8 cellular contexts compared by ENCODE assay signal in genomic region chr2:229921892-229922448, GRCh38. TPM values are rescaled to one million over a fixed set of nuclear protein-coding genes. Genes with fewer than 3 reads are reported as not detected.
DNase-seq lines count a peak whose midpoint lies in the region; ATAC-seq and TF ChIP-seq lines count a peak whose summit lies in the region.

Gene TRIP12 (minus strand): TSS chr2:229922009. CDS start chr2:229880079, 41,930 bp downstream.

- peak within 1 kb of the TSS; percentile 97 for H3K4me3 Mint-ChIP-seq in activated naive CD4-positive, alpha-beta T cell treated with anti-CD3 and anti-CD28 coated beads, Interleukin-2, amount 50 U/mL, for 24 hours

- H3F3A ChIP-seq in SK-N-SH (replicated peaks; ENCODE audit: insufficient read depth), result peaks cover 22% of the 10 kb centered on the region

- intact Hi-C loops in testis (cut with DNase I; ENCODE audit: low total_unique reads), result no loop called here

- H3K4me3 ChIP-seq in HFF-Myc (replicated peaks; ENCODE audit: low read depth, low read length) (peak within 1 kb of the TSS; percentile 89), SK-N-SH (ENCODE audit: low read depth in 2 of 2, low read length in 1 of 2) (peak within 1 kb of the TSS; percentile 96 to 98), testis (peak within 1 kb of the TSS; percentile 91 to 92)

- H3K27ac Mint-ChIP-seq in activated naive CD4-positive, alpha-beta T cell treated with anti-CD3 and anti-CD28 coated beads, Interleukin-2, amount 50 U/mL, for 24 hours, result peak within 1 kb of the TSS; percentile 99

- H3K36me3 ChIP-seq in SK-N-SH (replicated peaks in 1 of 2; ENCODE audit: control insufficient read depth in 1 of 2, insufficient read depth in 2 of 2, low read length in 1 of 2) (peaks cover 11 to 15% of the 10 kb centered on the region in 2 experiments), testis (ENCODE audit: low read depth, missing control alignments) (no peaks in the 10 kb centered on the region)

- peaks cover 7 to 9% of the 10 kb centered on the region in 2 experiments; a peak in 3 of 4 replicates for H3K4me1 ChIP-seq in SK-N-SH (ENCODE audit: control insufficient read depth in 1 of 2, insufficient read depth in 2 of 2, low read depth in 1 of 2, low read length in 1 of 2)
- H3K4me1 ChIP-seq in testis, result peaks cover 5% of the 10 kb centered on the region

- no peaks in the 10 kb centered on the region for H3K27me3 ChIP-seq in SK-N-SH (ENCODE audit: insufficient read depth)
- no peaks in the 10 kb centered on the region for H3K27me3 ChIP-seq in testis

- H3K9me3 ChIP-seq in SK-N-SH (no peaks in the 10 kb centered on the region), testis (no peaks in the 10 kb centered on the region)

- peak within 1 kb of the TSS; percentile 68 for H3K4me2 ChIP-seq in SK-N-SH

- peaks cover 79% of the 10 kb centered on the region for H3K79me2 ChIP-seq in SK-N-SH (ENCODE audit: insufficient read depth)

- 0 out of 4 replicates have a peak, but pooled peaks of 1 of the 2 experiments have one; percentile 12 for TF ChIP-seq EP300 in SK-N-SH (IDR thresholded peaks at IDR 0.05; ENCODE audit: borderline replicate concordance in 1 of 2, low read depth in 1 of 2, low read length in 1 of 2)

- peaks cover 36% of the 10 kb centered on the region for H4K20me1 ChIP-seq in SK-N-SH (ENCODE audit: insufficient read depth)

- TF ChIP-seq POLR2A in testis (IDR thresholded peaks at IDR 0.05), result no peak

- CTCF ChIA-PET in SK-N-SH (lab: Yijun Ruan, JAX), result interaction anchor here (0.7 to 2.1 kb wide), 7 partner anchors 11 to 146 kb away, joined by 3 to 11 read pairs (median 3); no protein-coding TSS in a partner anchor

- H3K9me3 Mint-ChIP-seq in activated naive CD4-positive, alpha-beta T cell treated with anti-CD3 and anti-CD28 coated beads, Interleukin-2, amount 50 U/mL, for 24 hours, result no peaks in the 10 kb centered on the region

- no peak for TF ChIP-seq RAD21 in SK-N-SH (IDR thresholded peaks at IDR 0.05; ENCODE audit: low read length)

- H3K27ac ChIP-seq in SK-N-SH (ENCODE audit: low read depth in 2 of 2, low read length in 1 of 2) (peak within 1 kb of the TSS; percentile 97 to 99), testis (peak within 1 kb of the TSS; percentile 99)

- H3K27me3 Mint-ChIP-seq in activated naive CD4-positive, alpha-beta T cell treated with anti-CD3 and anti-CD28 coated beads, Interleukin-2, amount 50 U/mL, for 24 hours, result no peaks in the 10 kb centered on the region

- H2AFZ ChIP-seq in SK-N-SH (ENCODE audit: low read depth), result peak within 1 kb of the TSS; percentile 97

- POLR2A ChIA-PET in SK-N-SH (lab: Yijun Ruan, JAX), result interaction anchor here (0.7 to 1.5 kb wide), 4 partner anchors 10 to 145 kb away, joined by 3 to 11 read pairs (median 4); no protein-coding TSS in a partner anchor

- H3K9ac ChIP-seq in SK-N-SH, result peak within 1 kb of the TSS; percentile 96

- DNase-seq in GM04503 (ENCODE audit: low read depth) (peak; percentile 93), HFF-Myc (ENCODE audit: extremely low read depth, low read depth) (peak; percentile 80), NAMALWA (ENCODE audit: low spot score) (peak; percentile 95), SK-N-SH (peak; percentile 95), glomerular endothelial cell (ENCODE audit: extremely low read depth, low read depth, low spot score) (peak; percentile 81), omental fat pad (ENCODE audit: low spot score) (peak; percentile 70), testis (peak; percentile 95)

- peak; percentile 84 for ATAC-seq in omental fat pad (ENCODE audit: low FRiP score)

- H3K4me1 Mint-ChIP-seq in activated naive CD4-positive, alpha-beta T cell treated with anti-CD3 and anti-CD28 coated beads, Interleukin-2, amount 50 U/mL, for 24 hours, result peaks cover 42% of the 10 kb centered on the region

- H3K9me2 ChIP-seq in SK-N-SH, result no peaks in the 10 kb centered on the region

- no peak for TF ChIP-seq CTCF in HFF-Myc (IDR thresholded peaks at IDR 0.05; ENCODE audit: low read depth, low read length, missing control alignments)
- no peak for TF ChIP-seq CTCF in SK-N-SH (IDR thresholded peaks at IDR 0.05)
- no peak for TF ChIP-seq CTCF in omental fat pad (IDR thresholded peaks at IDR 0.05)
- TF ChIP-seq CTCF in testis (IDR thresholded peaks at IDR 0.05), result no peak

- 3% methylated on average over 16 of the region's 49 CpGs for WGBS in SK-N-SH (ENCODE audit: low lambda C conversion rate)
- WGBS in testis, 2 donors, result 0% methylated on average over 29 to 45 of the region's 49 CpGs

- H3K36me3 Mint-ChIP-seq in activated naive CD4-positive, alpha-beta T cell treated with anti-CD3 and anti-CD28 coated beads, Interleukin-2, amount 50 U/mL, for 24 hours, result peaks cover 5% of the 10 kb centered on the region

TF ChIP-seq in SK-N-SH, 30 proteins besides CTCF, POLR2A, EP300 and RAD21 (continues in another document):
- TF ChIP-seq GATA2 (CRISPR knock-in tag; IDR thresholded peaks at IDR 0.05), result peak; percentile 25; the same call in 1 of the 2 replicates
- peak; percentile 97 for TF ChIP-seq CHD2 (IDR thresholded peaks at IDR 0.05; ENCODE audit: low read length, partially characterized antibody)
- no peak; the same call in 1 of the 2 replicates for TF ChIP-seq TCF12 (IDR thresholded peaks at IDR 0.05)
- TF ChIP-seq MEF2A (IDR thresholded peaks at IDR 0.05; ENCODE audit: borderline replicate concordance, low read depth), result 0 out of 2 replicates have a peak, but pooled peaks have one; percentile 0
- peak; percentile 57; the same call in 1 of the 2 replicates for TF ChIP-seq FOXM1 (IDR thresholded peaks at IDR 0.05; ENCODE audit: low read depth)
- no peak for TF ChIP-seq YY1 (IDR thresholded peaks at IDR 0.05; ENCODE audit: low read depth)
- TF ChIP-seq PBX3 (IDR thresholded peaks at IDR 0.05), result peak; percentile 86
- peak; percentile 73; the same call in 1 of the 2 replicates for TF ChIP-seq RXRA (IDR thresholded peaks at IDR 0.05; ENCODE audit: borderline replicate concordance, low read depth)
- TF ChIP-seq ELF1 (IDR thresholded peaks at IDR 0.05), result peak; percentile 93
- TF ChIP-seq FOSL2 (IDR thresholded peaks at IDR 0.05; ENCODE audit: borderline replicate concordance, low read depth), result no peak
- peak; percentile 34; the same call in 1 of the 2 replicates for TF ChIP-seq RCOR1 (IDR thresholded peaks at IDR 0.05; ENCODE audit: low read length)
- peak; percentile 74; the same call in 1 of the 2 replicates for TF ChIP-seq TAF1 (IDR thresholded peaks at IDR 0.05; ENCODE audit: borderline replicate concordance, low read depth, low read length)
- no peak for TF ChIP-seq EZH2phosphoT487 (IDR thresholded peaks at IDR 0.05; ENCODE audit: borderline replicate concordance, low read depth)
- peak; percentile 77; the same call in 1 of the 2 replicates for TF ChIP-seq SIN3A (IDR thresholded peaks at IDR 0.05; ENCODE audit: borderline replicate concordance, low read depth, low read length)
- TF ChIP-seq TEAD4 (IDR thresholded peaks at IDR 0.05; ENCODE audit: borderline replicate concordance, insufficient read depth), result no peak
- TF ChIP-seq SMC3 (IDR thresholded peaks at IDR 0.05; ENCODE audit: low read depth, low read length), result no peak
- no peak for TF ChIP-seq ZBTB33 (IDR thresholded peaks at IDR 0.05; ENCODE audit: borderline replicate concordance, low read depth)
- TF ChIP-seq FOXJ3 (CRISPR knock-in tag; IDR thresholded peaks at IDR 0.05), result no peak
- TF ChIP-seq IRF3 (IDR thresholded peaks at IDR 0.05; ENCODE audit: low read depth, low read length), result no peak
- TF ChIP-seq NRF1 (IDR thresholded peaks at IDR 0.05; ENCODE audit: low read depth, low read length), result no peak

RNA-seq across cellular contexts. Expression of gene TRIP12, which starts in this region (rescaled TPM):
- polyA plus RNA-seq in SK-N-SH (2012; rRNA removed) (30.3 and 47.5 TPM in 2 replicates), testis (ENCODE audit: insufficient read depth, low read depth, low replicate concordance) (443 TPM)
- polyA plus RNA-seq in SK-N-SH (2012; cell fraction: cytosol; rRNA removed), result 33.4 and 36.6 TPM in 2 replicates
- 45.5 and 95.4 TPM in 2 replicates for polyA plus RNA-seq in SK-N-SH (2012; cell fraction: nucleus; rRNA removed)
- total RNA-seq in glomerular endothelial cell (126 and 215 TPM in 2 replicates), omental fat pad (100 to 1,000 TPM; 178 to 256 (median 193) TPM), testis (100 to 1,000 TPM; 342 to 373 TPM)

Comparison
In these comparisons a context has a peak if more than half of its experiments do, and no peak if none do; other contexts are left out.
1. Peak in every context shown above with its lines: DNase-seq, ATAC-seq, H3K4me3 ChIP-seq and H3K27ac ChIP-seq.